In the genomic region with DNA sequence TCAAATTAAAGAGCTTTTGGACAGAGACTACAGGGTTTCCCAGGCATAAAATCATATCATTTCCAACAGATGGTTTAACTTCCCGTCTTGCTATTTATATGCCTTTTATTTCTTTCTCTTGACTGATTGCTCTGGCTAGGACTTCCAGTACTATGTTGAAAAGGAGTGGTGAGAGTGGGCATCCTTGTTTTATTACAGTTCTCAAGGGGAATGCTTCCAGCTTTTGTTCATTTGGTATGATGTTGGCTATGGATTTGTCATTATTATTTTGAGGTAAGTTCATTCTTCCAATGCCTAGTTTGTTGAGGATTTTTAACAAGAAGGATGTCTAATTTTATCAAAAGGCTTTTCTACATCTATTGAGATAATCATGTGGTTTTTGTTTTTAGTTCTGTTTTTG, we compare ENCODE assay signal across 8 cellular contexts.
"Had no signal": no experiment of that assay in that cellular context is flagged by ENCODE, and none has a peak within 500 bp of the region (broad histone marks: within the 10 kb centered on the region; RNA-seq: fewer than 3 reads in every experiment).

No MANE protein-coding gene starts in this region.

- H3K4me1 Mint-ChIP-seq: GM23338, H9 had no signal

- DNase-seq: H9, HCEC 1CT, KBM-7 had no signal

- H3K4me3 Mint-ChIP-seq: GM23338, H9, IgD-negative memory B cell had no signal

- H3K9ac ChIP-seq: KMS-11 had no signal

- H3K36me3 Mint-ChIP-seq: IgD-negative memory B cell had no signal

- H3K9me3 Mint-ChIP-seq: GM23338 had no signal

- H3K4me2 ChIP-seq: GM23338, KMS-11 had no signal

- H3K27ac ChIP-seq: HL-60, KMS-11 had no signal

- ATAC-seq: GM23338, HepG2 had no signal

- H3K27ac Mint-ChIP-seq: GM23338, H9, IgD-negative memory B cell had no signal

- H3K4me3 ChIP-seq: GM23338 had no signal
